9 cellular contexts compared by ENCODE assay signal in the genomic region with DNA sequence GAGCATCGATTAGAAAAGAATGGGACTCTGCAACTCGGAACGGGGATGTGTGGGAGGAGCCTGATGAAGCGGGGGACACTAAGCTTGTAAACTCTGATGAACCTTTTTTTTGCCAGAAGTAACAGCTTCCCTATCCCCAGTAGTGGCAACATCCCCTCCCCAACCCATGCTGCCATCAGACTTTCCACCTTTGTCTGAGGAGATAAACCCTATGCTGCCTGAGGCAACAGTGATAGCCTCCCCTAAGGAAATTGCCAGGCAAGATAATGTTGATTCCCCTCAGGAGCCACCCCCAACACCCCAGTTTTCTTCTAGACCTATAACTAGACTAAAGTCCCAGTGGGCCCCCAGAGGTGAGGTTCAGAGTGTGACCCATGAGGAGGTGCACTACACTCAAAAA.
"Had no signal": no experiment of that assay in that cellular context is flagged by ENCODE, and none has a peak within 500 bp of the region (broad histone marks: within the 10 kb centered on the region; RNA-seq: fewer than 3 reads in every experiment).

No MANE protein-coding gene starts in this region.

- H3K36me3 ChIP-seq: HAP-1 had no signal

- H2AFZ ChIP-seq: GM23248 had no signal

- H3K4me3 ChIP-seq: GM23248, HAP-1 had no signal

- H3K9ac ChIP-seq: GM23248 had no signal

- H3K4me3 Mint-ChIP-seq: HFFc6 had no signal

- H3K27ac Mint-ChIP-seq: HFFc6 had no signal

- DNase-seq: GM23248, GOT3, H7, HFFc6, IMR-90, KBM-7 had no signal

- H3K27ac ChIP-seq: GM23248 had no signal

- ATAC-seq: HCT116 had no signal

- FAIRE-seq: HTR-8/SVneo had no signal
